ENCODE assay signal across 9 cellular contexts in the genomic region with DNA sequence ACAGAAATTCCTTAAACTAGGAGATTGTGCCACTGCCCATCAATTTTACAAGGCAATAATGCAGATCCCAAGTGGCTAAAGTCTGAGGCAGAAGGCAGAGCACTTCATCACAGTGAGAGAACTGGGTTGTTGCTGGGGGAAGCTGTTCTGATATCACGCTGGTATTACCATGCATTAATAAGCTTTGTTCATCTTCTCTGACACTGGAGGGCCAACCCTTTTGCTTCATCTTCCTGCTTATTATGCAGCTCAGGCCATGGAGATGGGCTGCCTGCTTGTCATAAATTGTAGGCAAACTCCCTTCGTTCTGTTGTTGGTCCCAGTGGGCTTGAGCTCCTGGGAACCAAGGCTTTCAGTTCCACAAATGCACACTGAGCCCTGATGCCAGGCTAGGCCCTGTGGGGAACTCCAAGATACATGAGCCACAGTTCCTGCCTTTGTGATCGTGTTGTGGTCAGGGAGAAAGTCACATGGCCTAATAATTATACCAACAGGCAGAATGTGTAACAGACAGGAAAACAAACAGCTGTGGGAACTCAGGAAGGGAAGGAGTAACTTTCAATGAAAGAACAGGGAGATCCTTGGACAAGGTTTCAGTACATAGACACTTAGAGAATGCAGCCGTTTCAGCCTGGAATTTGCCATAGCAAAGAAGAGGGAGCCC. TPM values are rescaled to one million over a fixed set of nuclear protein-coding genes. Genes with fewer than 3 reads are reported as not detected.
A peak's percentile ranks its signal among the peaks of the same experiment; 100 is the strongest.
DNase-seq lines count a peak whose midpoint lies in the region; ATAC-seq and TF ChIP-seq lines count a peak whose summit lies in the region.
"Had no signal": no experiment of that assay in that cellular context is flagged by ENCODE, and none has a peak within 500 bp of the region (broad histone marks: within the 10 kb centered on the region; RNA-seq: fewer than 3 reads in every experiment).

No MANE protein-coding gene starts in this region.

- no peak overlapping the region for H3K27ac Mint-ChIP-seq in WTC11

- CTCF ChIA-PET in PC-3 (lab: Charles Lee) (no interaction called here), WTC11 (lab: Charles Lee) (interaction anchor here (0.6 kb wide), 1 partner anchor 23 kb away, joined by 3 read pairs; no protein-coding TSS in a partner anchor)

- POLR2A ChIA-PET in PC-3 (lab: Charles Lee; ENCODE audit: unreplicated experiment) = no interaction called here
- POLR2A ChIA-PET in WTC11 (lab: Charles Lee) = no interaction called here

- H3K36me3 Mint-ChIP-seq in WTC11 = peaks cover 23% of the 10 kb centered on the region

- H3K9me3 ChIP-seq in PC-3 (ENCODE audit: low read length) (no peaks in the 10 kb centered on the region), fibroblast of lung (ENCODE audit: control insufficient read depth, insufficient read depth, low read depth, low read length) (no peaks in the 10 kb centered on the region), gastrocnemius medialis (peaks cover 0 to 11% (median 0%) of the 10 kb centered on the region in 3 donors)

- 0 out of 2 replicates have a peak overlapping the region, but pooled peaks have one; percentile 6 for H2AFZ ChIP-seq in PC-3 (ENCODE audit: low read length)
- no peak overlapping the region for H2AFZ ChIP-seq in fibroblast of lung (ENCODE audit: low read length)

- in situ Hi-C loops in gastrocnemius medialis (cut with MboI; ENCODE audit: low sequenced_read_pairs in 4 of 4) = no loop called here

- peak overlapping the region; percentile 93 for H3K27ac ChIP-seq in PC-3 (ENCODE audit: low read length)
- peak overlapping the region; percentile 15 for H3K27ac ChIP-seq in fibroblast of lung (ENCODE audit: insufficient read depth, low read length)
- H3K27ac ChIP-seq in gastrocnemius medialis = peak overlapping the region in 3 of 4 donors; percentile 3 to 34 (median 33)

- H3K4me1 ChIP-seq in PC-3 (ENCODE audit: insufficient read depth, low read length) (peaks cover 42% of the 10 kb centered on the region), fibroblast of lung (ENCODE audit: control insufficient read depth, extremely low read depth, insufficient read depth, low read length) (peaks cover 7% of the 10 kb centered on the region), gastrocnemius medialis (peaks cover 0 to 5% of the 10 kb centered on the region in 2 donors)

- DNase-seq in GM04503 (ENCODE audit: low read depth) = peak; percentile 42
- peak; percentile 79 for DNase-seq in PC-3
- peak; percentile 82 for DNase-seq in fibroblast of lung (ENCODE audit: low read depth in 2 of 2)
- DNase-seq in gastrocnemius medialis = no peak
- DNase-seq in NCI-H1694 treated with DMSO at 0.1 percent for 48 hours (lab: John Stamatoyannopoulos, UW) = no peak
- no peak for DNase-seq in superior temporal gyrus (ENCODE audit: extremely low spot score)
- no peak for DNase-seq in WTC11 (ENCODE audit: low spot score)

- intact Hi-C loops in PC-3 (cut with micrococcal nuclease) = loop anchor here (2.0 kb wide), 2 partner anchors 35 to 49 kb away; a partner anchor contains a TSS
- intact Hi-C loops in gastrocnemius medialis (cut with DNase I; ENCODE audit: low total_unique reads) = no loop called here

- H3K4me2 ChIP-seq in PC-3 (ENCODE audit: low read length) (peak overlapping the region; percentile 71), fibroblast of lung (ENCODE audit: extremely low read depth, insufficient read depth, low read length) (peak overlapping the region; percentile 46)

- H3K4me3 ChIP-seq in PC-3 (ENCODE audit: low read length) (peak overlapping the region; percentile 29; the same call in 1 of the 2 replicates), fibroblast of lung (replicated peaks in 1 of 4; ENCODE audit: control extremely low read depth in 1 of 4, insufficient read depth in 1 of 4, low read depth in 3 of 4, low read length in 4 of 4) (no peak overlapping the region), gastrocnemius medialis (no peak overlapping the region)

- H3K27me3 ChIP-seq in PC-3 (ENCODE audit: low read length) = no peaks in the 10 kb centered on the region
- peaks cover 4% of the 10 kb centered on the region for H3K27me3 ChIP-seq in fibroblast of lung (ENCODE audit: control insufficient read depth, insufficient read depth, low read length)
- no peaks in the 10 kb centered on the region for H3K27me3 ChIP-seq in gastrocnemius medialis

- no peak overlapping the region for H3K4me3 Mint-ChIP-seq in WTC11

- TF ChIP-seq POLR2A in gastrocnemius medialis (IDR thresholded peaks at IDR 0.05) = no peak

- peak; percentile 85 for ATAC-seq in PC-3
- peak; percentile 55 to 76 for ATAC-seq in gastrocnemius medialis
- no peak for ATAC-seq in GM19023 (IDR thresholded peaks at IDR 0.05; ENCODE audit: unreplicated experiment)
- no peak for ATAC-seq in WTC11
- ATAC-seq: left lobe of liver had no signal

- no peak for TF ChIP-seq CTCF in PC-3 (conservative IDR thresholded peaks at IDR 0.05; ENCODE audit: low read depth, low read length)
- TF ChIP-seq CTCF in fibroblast of lung (conservative IDR thresholded peaks at IDR 0.05 in 1 of 2, IDR thresholded peaks at IDR 0.05 in 1 of 2; ENCODE audit: low read depth in 1 of 2, low read length in 2 of 2) = no peak
- TF ChIP-seq CTCF in gastrocnemius medialis (IDR thresholded peaks at IDR 0.05 in 4 of 5, conservative IDR thresholded peaks at IDR 0.05 in 1 of 5) = no peak
- TF ChIP-seq CTCF in WTC11 (IDR thresholded peaks at IDR 0.05) = no peak

- no peaks in the 10 kb centered on the region for H4K20me1 ChIP-seq in PC-3 (ENCODE audit: low read length)
- H4K20me1 ChIP-seq in fibroblast of lung (ENCODE audit: control insufficient read depth, extremely low read depth, insufficient read depth, low read length) = no peaks in the 10 kb centered on the region

- H3K9ac ChIP-seq in PC-3 (ENCODE audit: low read length) (peak overlapping the region; percentile 53), fibroblast of lung (ENCODE audit: insufficient read depth, low read length) (no peak overlapping the region)

- no peaks in the 10 kb centered on the region for H3K9me2 ChIP-seq in PC-3 (replicated peaks; ENCODE audit: low read length)

- BruUV-seq in PC-3 (replicated peaks; lab: Mats Ljungman, UMichigan) = no TSS peak

- no peaks in the 10 kb centered on the region for H3K36me3 ChIP-seq in PC-3 (ENCODE audit: low read depth, low read length)
- H3K36me3 ChIP-seq in fibroblast of lung (ENCODE audit: control insufficient read depth, insufficient read depth, low read length) = no peaks in the 10 kb centered on the region
- H3K36me3 ChIP-seq in gastrocnemius medialis = no peaks in the 10 kb centered on the region

- H3K27me3 Mint-ChIP-seq in WTC11 (ENCODE audit: low read depth) = 0 out of 2 replicates have a peak, but pooled peaks cover 2% of the 10 kb centered on the region

- H3K4me1 Mint-ChIP-seq in WTC11 = peaks cover 22% of the 10 kb centered on the region

- H3K9me3 Mint-ChIP-seq in WTC11 = peaks cover 42% of the 10 kb centered on the region

- H3K79me2 ChIP-seq in PC-3 (ENCODE audit: low read length) (no peaks in the 10 kb centered on the region), fibroblast of lung (ENCODE audit: control insufficient read depth, insufficient read depth, low read length) (no peaks in the 10 kb centered on the region)

- H3F3A ChIP-seq in PC-3 (ENCODE audit: low read length, unreplicated experiment) = no peaks in the 10 kb centered on the region

TF ChIP-seq in WTC11, 78 proteins besides CTCF, POLR2A, EP300 and RAD21:
- no peak for TF ChIP-seq RORB (CRISPR knock-in tag; IDR thresholded peaks at IDR 0.05)

RNA-seq across cellular contexts. Expression of a gene that starts 49.1 kb away (rescaled TPM):
- total RNA-seq in PC-3 (2014; rRNA removed) (11.3 and 24.6 TPM in 2 replicates), fibroblast of lung (10.2 and 10.3 TPM in 2 replicates), gastrocnemius medialis (10 to 100 TPM in 2 of 4 donors, 1 to 10 TPM in 2; 4.8 to 18.8 (median 13.7) TPM), WTC11 (2021) (19.3 to 20.8 TPM (median 20.7 TPM) in 3 replicates)
- 1.5 and 1.9 TPM in 2 replicates for polyA plus RNA-seq in fibroblast of lung
- 1.9 and 2.0 TPM in 2 replicates for polyA plus RNA-seq in fibroblast of lung (2012)
- polyA minus RNA-seq in fibroblast of lung (ENCODE audit: low replicate concordance) = 2.1 and 5.8 TPM in 2 replicates

Comparison
In these comparisons a context has a peak if more than half of its experiments do, and no peak if none do; other contexts are left out.
1. DNase-seq: peak in GM04503 (single experiment), PC-3 (single experiment) and fibroblast of lung (2 of 2); none in gastrocnemius medialis (0 of 2), NCI-H1694 treated with DMSO at 0.1 percent for 48 hours (single experiment), superior temporal gyrus (single experiment) and WTC11 (single experiment).
2. ATAC-seq: peak in PC-3 (single experiment) and gastrocnemius medialis (2 of 2); none in GM19023 (single experiment) and WTC11 (single experiment).
3. H3K27ac ChIP-seq: peak in every context shown above with its lines; median percentile 93 in PC-3; 33 in gastrocnemius medialis; 15 in fibroblast of lung.